In genomic region chr20:51609251-51609650, GRCh38 we compare ENCODE assay signal across 19 cellular contexts.
DNase-seq lines count a peak whose midpoint lies in the region; ATAC-seq and TF ChIP-seq lines count a peak whose summit lies in the region.
"Had no signal": no experiment of that assay in that cellular context is flagged by ENCODE, and none has a peak within 500 bp of the region (broad histone marks: within the 10 kb centered on the region; RNA-seq: fewer than 3 reads in every experiment).

No MANE protein-coding gene starts in this region.

- DNase-seq in activated CD8-positive, alpha-beta T cell treated with anti-CD3 and anti-CD28 coated beads for 36 hours = no peak
- DNase-seq in activated CD8-positive, alpha-beta T cell treated with anti-CD3 and anti-CD28 coated beads, Interleukin-2, amount 10 ng/mL, durations not matched to agents 7 days and 5 days = no peak
- no peak for DNase-seq in stimulated activated naive CD8-positive, alpha-beta T cell treated with anti-CD3 and anti-CD28 coated beads, Interleukin-15, Interleukin-2, amounts not matched to agents 100 U/mL and 50 U/mL, for 24 hours
- no peak for DNase-seq in stimulated activated naive CD8-positive, alpha-beta T cell treated with anti-CD3 and anti-CD28 coated beads, Interleukin-15, amount 100 ng/mL, for 72 hours
- no peak for DNase-seq in effector memory CD8-positive, alpha-beta T cell
- no peak for DNase-seq in natural killer cell
- DNase-seq: BE2C; CD4-positive, CD25-positive, alpha-beta regulatory T cell; GF-D8; GOT3; Karpas-422; NCI-H1417 treated with DMSO at 0.1 percent for 48 hours; NCI-H187 treated with DMSO at 0.1 percent for 48 hours; NCI-H2171; NCI-H526; PC-9 had no signal

- peak; percentile 50 for ATAC-seq in activated CD8-positive, alpha-beta T cell treated with anti-CD3 and anti-CD28 coated beads for 36 hours
- no peak for ATAC-seq in activated CD8-positive, alpha-beta T cell treated with anti-CD3 and anti-CD28 coated beads, Interleukin-2, amount 10 ng/mL, durations not matched to agents 7 days and 5 days
- peak; percentile 79 for ATAC-seq in stimulated activated naive CD8-positive, alpha-beta T cell treated with anti-CD3 and anti-CD28 coated beads, Interleukin-15, Interleukin-2, amounts not matched to agents 100 U/mL and 50 U/mL, for 24 hours
- ATAC-seq in stimulated activated naive CD8-positive, alpha-beta T cell treated with anti-CD3 and anti-CD28 coated beads, Interleukin-15, amount 100 ng/mL, for 72 hours = no peak
- no peak for ATAC-seq in effector memory CD8-positive, alpha-beta T cell (replicated peaks)
- ATAC-seq in GM19397 (IDR thresholded peaks at IDR 0.05; ENCODE audit: unreplicated experiment) (no peak), natural killer cell (no peak)
- ATAC-seq: HCT116 had no signal

- H3K4me1 Mint-ChIP-seq in activated CD8-positive, alpha-beta T cell treated with anti-CD3 and anti-CD28 coated beads for 36 hours (ENCODE audit: low read depth) = peaks cover 22% of the 10 kb centered on the region
- no peaks in the 10 kb centered on the region for H3K4me1 Mint-ChIP-seq in activated CD8-positive, alpha-beta T cell treated with anti-CD3 and anti-CD28 coated beads, Interleukin-2, amount 10 ng/mL, durations not matched to agents 7 days and 5 days (ENCODE audit: low read depth)
- H3K4me1 Mint-ChIP-seq in stimulated activated naive CD8-positive, alpha-beta T cell treated with anti-CD3 and anti-CD28 coated beads, Interleukin-15, amount 100 ng/mL, for 72 hours = peaks cover 4% of the 10 kb centered on the region
- peaks cover 0 to 35% of the 10 kb centered on the region in 2 donors for H3K4me1 Mint-ChIP-seq in effector memory CD8-positive, alpha-beta T cell (ENCODE audit: low read depth in 2 of 2)
- no peaks in the 10 kb centered on the region for H3K4me1 Mint-ChIP-seq in natural killer cell

- peak overlapping the region; percentile 77 for H3K27ac Mint-ChIP-seq in activated CD8-positive, alpha-beta T cell treated with anti-CD3 and anti-CD28 coated beads for 36 hours
- no peak overlapping the region for H3K27ac Mint-ChIP-seq in activated CD8-positive, alpha-beta T cell treated with anti-CD3 and anti-CD28 coated beads, Interleukin-2, amount 10 ng/mL, durations not matched to agents 7 days and 5 days
- no peak overlapping the region for H3K27ac Mint-ChIP-seq in stimulated activated naive CD8-positive, alpha-beta T cell treated with anti-CD3 and anti-CD28 coated beads, Interleukin-15, amount 100 ng/mL, for 72 hours
- peak overlapping the region in 1 of 2 donors; percentile 56 for H3K27ac Mint-ChIP-seq in effector memory CD8-positive, alpha-beta T cell
- H3K27ac Mint-ChIP-seq in natural killer cell = no peak overlapping the region

- peak overlapping the region; percentile 45 for H3K4me3 Mint-ChIP-seq in activated CD8-positive, alpha-beta T cell treated with anti-CD3 and anti-CD28 coated beads for 36 hours
- no peak overlapping the region for H3K4me3 Mint-ChIP-seq in activated CD8-positive, alpha-beta T cell treated with anti-CD3 and anti-CD28 coated beads, Interleukin-2, amount 10 ng/mL, durations not matched to agents 7 days and 5 days
- H3K4me3 Mint-ChIP-seq in stimulated activated naive CD8-positive, alpha-beta T cell treated with anti-CD3 and anti-CD28 coated beads, Interleukin-15, amount 100 ng/mL, for 72 hours = no peak overlapping the region
- H3K4me3 Mint-ChIP-seq in effector memory CD8-positive, alpha-beta T cell = peak overlapping the region; percentile 40 to 71
- H3K4me3 Mint-ChIP-seq in natural killer cell = no peak overlapping the region

- no peak for TF ChIP-seq CTCF in activated CD8-positive, alpha-beta T cell treated with anti-CD3 and anti-CD28 coated beads for 36 hours (IDR thresholded peaks at IDR 0.05)
- TF ChIP-seq CTCF in natural killer cell (IDR thresholded peaks at IDR 0.05) = no peak

- POLR2A ChIA-PET in activated CD8-positive, alpha-beta T cell treated with anti-CD3 and anti-CD28 coated beads for 36 hours (lab: Charles Lee) = interaction anchor here (0.9 to 1.0 kb wide), 2 partner anchors 13 to 15 kb away, joined by 3 read pairs; no protein-coding TSS in a partner anchor
- POLR2A ChIA-PET in activated CD8-positive, alpha-beta T cell treated with anti-CD3 and anti-CD28 coated beads, Interleukin-2, amount 10 ng/mL, durations not matched to agents 7 days and 5 days (lab: Charles Lee) = no interaction called here

- peaks cover 5% of the 10 kb centered on the region for H3K27me3 Mint-ChIP-seq in activated CD8-positive, alpha-beta T cell treated with anti-CD3 and anti-CD28 coated beads for 36 hours
- peaks cover 26% of the 10 kb centered on the region for H3K27me3 Mint-ChIP-seq in activated CD8-positive, alpha-beta T cell treated with anti-CD3 and anti-CD28 coated beads, Interleukin-2, amount 10 ng/mL, durations not matched to agents 7 days and 5 days (ENCODE audit: low read depth)
- H3K27me3 Mint-ChIP-seq in stimulated activated naive CD8-positive, alpha-beta T cell treated with anti-CD3 and anti-CD28 coated beads, Interleukin-15, amount 100 ng/mL, for 72 hours = peaks cover 12% of the 10 kb centered on the region
- H3K27me3 Mint-ChIP-seq in effector memory CD8-positive, alpha-beta T cell = peaks cover 11 to 64% of the 10 kb centered on the region in 2 donors
- H3K27me3 Mint-ChIP-seq in natural killer cell (ENCODE audit: low read depth in 2 of 2) = no peaks in the 10 kb centered on the region

- intact Hi-C loops in activated CD8-positive, alpha-beta T cell treated with anti-CD3 and anti-CD28 coated beads for 36 hours (cut with micrococcal nuclease) = no loop called here
- intact Hi-C loops in natural killer cell (cut with micrococcal nuclease) = no loop called here

- no peaks in the 10 kb centered on the region for H3K36me3 Mint-ChIP-seq in activated CD8-positive, alpha-beta T cell treated with anti-CD3 and anti-CD28 coated beads for 36 hours (ENCODE audit: low read depth)
- no peaks in the 10 kb centered on the region for H3K36me3 Mint-ChIP-seq in activated CD8-positive, alpha-beta T cell treated with anti-CD3 and anti-CD28 coated beads, Interleukin-2, amount 10 ng/mL, durations not matched to agents 7 days and 5 days (ENCODE audit: low read depth)
- H3K36me3 Mint-ChIP-seq in effector memory CD8-positive, alpha-beta T cell (ENCODE audit: insufficient read depth) = no peaks in the 10 kb centered on the region
- H3K36me3 Mint-ChIP-seq in natural killer cell = peaks cover 8% of the 10 kb centered on the region
- H3K36me3 Mint-ChIP-seq: CD4-positive, CD25-positive, alpha-beta regulatory T cell had no signal

- CTCF ChIA-PET in activated CD8-positive, alpha-beta T cell treated with anti-CD3 and anti-CD28 coated beads for 36 hours (lab: Charles Lee) = no interaction called here
- CTCF ChIA-PET in activated CD8-positive, alpha-beta T cell treated with anti-CD3 and anti-CD28 coated beads, Interleukin-2, amount 10 ng/mL, durations not matched to agents 7 days and 5 days (lab: Charles Lee) = interaction anchor here (1.3 kb wide), 1 partner anchor 15 kb away, joined by 4 read pairs; no protein-coding TSS in a partner anchor

- H3K9me3 Mint-ChIP-seq in activated CD8-positive, alpha-beta T cell treated with anti-CD3 and anti-CD28 coated beads for 36 hours = no peaks in the 10 kb centered on the region
- H3K9me3 Mint-ChIP-seq in activated CD8-positive, alpha-beta T cell treated with anti-CD3 and anti-CD28 coated beads, Interleukin-2, amount 10 ng/mL, durations not matched to agents 7 days and 5 days (ENCODE audit: insufficient read depth) = no peaks in the 10 kb centered on the region
- no peaks in the 10 kb centered on the region for H3K9me3 Mint-ChIP-seq in stimulated activated naive CD8-positive, alpha-beta T cell treated with anti-CD3 and anti-CD28 coated beads, Interleukin-15, amount 100 ng/mL, for 72 hours
- H3K9me3 Mint-ChIP-seq in effector memory CD8-positive, alpha-beta T cell = no peaks in the 10 kb centered on the region
- H3K9me3 Mint-ChIP-seq in natural killer cell = no peaks in the 10 kb centered on the region
- H3K9me3 Mint-ChIP-seq: CD4-positive, CD25-positive, alpha-beta regulatory T cell; IgD-negative memory B cell had no signal

Comparison
In these comparisons a context has a peak if more than half of its experiments do, and no peak if none do; other contexts are left out.
1. ATAC-seq: peak in activated CD8-positive, alpha-beta T cell treated with anti-CD3 and anti-CD28 coated beads for 36 hours (single experiment) and stimulated activated naive CD8-positive, alpha-beta T cell treated with anti-CD3 and anti-CD28 coated beads, Interleukin-15, Interleukin-2, amounts not matched to agents 100 U/mL and 50 U/mL, for 24 hours (single experiment); none in activated CD8-positive, alpha-beta T cell treated with anti-CD3 and anti-CD28 coated beads, Interleukin-2, amount 10 ng/mL, durations not matched to agents 7 days and 5 days (single experiment), stimulated activated naive CD8-positive, alpha-beta T cell treated with anti-CD3 and anti-CD28 coated beads, Interleukin-15, amount 100 ng/mL, for 72 hours (single experiment), effector memory CD8-positive, alpha-beta T cell (single experiment), GM19397 (single experiment) and natural killer cell (0 of 3).
2. H3K4me3 Mint-ChIP-seq: peak in activated CD8-positive, alpha-beta T cell treated with anti-CD3 and anti-CD28 coated beads for 36 hours (single experiment) and effector memory CD8-positive, alpha-beta T cell (2 of 2); none in activated CD8-positive, alpha-beta T cell treated with anti-CD3 and anti-CD28 coated beads, Interleukin-2, amount 10 ng/mL, durations not matched to agents 7 days and 5 days (single experiment), stimulated activated naive CD8-positive, alpha-beta T cell treated with anti-CD3 and anti-CD28 coated beads, Interleukin-15, amount 100 ng/mL, for 72 hours (0 of 2) and natural killer cell (single experiment).